Comparison of ENCODE assay signal across 8 cellular contexts in genomic region chr20:56467969-56468316, GRCh38. TPM values are rescaled to one million over a fixed set of nuclear protein-coding genes. Genes with fewer than 3 reads are reported as not detected.
DNase-seq lines count a peak whose midpoint lies in the region; ATAC-seq and TF ChIP-seq lines count a peak whose summit lies in the region.

No MANE protein-coding gene starts in this region.

- H3K9me3 ChIP-seq in HCT116 (ENCODE audit: control insufficient read depth in 1 of 2, insufficient read depth in 1 of 2, low read depth in 1 of 2, low read length in 2 of 2) (no peaks in the 10 kb centered on the region), T-helper 17 cell (ENCODE audit: control insufficient read depth, low read length, poor library complexity, severe bottlenecking) (no peaks in the 10 kb centered on the region), hepatocyte (ENCODE audit: low read depth) (no peaks in the 10 kb centered on the region)

- no peak for TF ChIP-seq RAD21 in HCT116 (IDR thresholded peaks at IDR 0.05; ENCODE audit: low read depth)

- peaks cover 30% of the 10 kb centered on the region for H3K4me1 Mint-ChIP-seq in T-helper 17 cell

- peaks cover 40% of the 10 kb centered on the region for H3K79me2 ChIP-seq in HCT116 (ENCODE audit: insufficient read depth, low read length)
- H3K79me2 ChIP-seq in hepatocyte, result peaks cover 28% of the 10 kb centered on the region

- H3K27ac ChIP-seq in HCT116 (ENCODE audit: low read depth, low read length) (no peak overlapping the region; the same call in 1 of the 2 replicates), hepatocyte (peak overlapping the region; percentile 78)

- 10% methylated on average over 7 of the region's 7 CpGs for WGBS in hepatocyte (ENCODE audit: low lambda C conversion rate, missing lambda C conversion rate)

- H2AFZ ChIP-seq in HCT116 (ENCODE audit: low read depth, low read length, poor library complexity, severe bottlenecking), result peak overlapping the region; percentile 53
- H2AFZ ChIP-seq in hepatocyte, result peak overlapping the region; percentile 94

- TF ChIP-seq CTCF in HCT116 (IDR thresholded peaks at IDR 0.05 in 2 of 3, conservative IDR thresholded peaks at IDR 0.05 in 1 of 3; ENCODE audit: borderline replicate concordance in 1 of 3, insufficient read depth in 1 of 3, low read depth in 2 of 3, low read length in 2 of 3) (no peak), hepatocyte (IDR thresholded peaks at IDR 0.05; ENCODE audit: poor library complexity) (no peak)

- no peaks in the 10 kb centered on the region for H3K9me2 ChIP-seq in HCT116 (ENCODE audit: insufficient read depth)
- no peaks in the 10 kb centered on the region for H3K9me2 ChIP-seq in hepatocyte (replicated peaks; ENCODE audit: insufficient read depth)

- H3K4me2 ChIP-seq in HCT116 (ENCODE audit: low read length) (peak overlapping the region; percentile 79), hepatocyte (peak overlapping the region; percentile 88)

- no peaks in the 10 kb centered on the region for H3K27me3 Mint-ChIP-seq in T-helper 17 cell

- POLR2A ChIA-PET in HCT116 (lab: Charles Lee), result no interaction called here

- intact Hi-C loops in HCT116 (cut with micrococcal nuclease), result loop anchor here (5.0 kb wide), 1 partner anchor 76 kb away; the partner anchor contains the start of genes AURKA and CSTF1

- BruUV-seq in HCT116 (replicated peaks; lab: Mats Ljungman, UMichigan), result TSS peak; percentile 42

- CTCF ChIA-PET in HCT116 (lab: Charles Lee), result no interaction called here

- TF ChIP-seq POLR2A in HCT116 (IDR thresholded peaks at IDR 0.05; ENCODE audit: borderline replicate concordance, extremely low read depth, insufficient read depth, insufficient read length) (no peak), GM18505 (IDR thresholded peaks at IDR 0.05; ENCODE audit: borderline replicate concordance, extremely low read depth, insufficient read depth, insufficient read length) (no peak)

- H4K20me1 ChIP-seq in HCT116 (ENCODE audit: insufficient read depth), result no peaks in the 10 kb centered on the region
- no peaks in the 10 kb centered on the region for H4K20me1 ChIP-seq in hepatocyte (ENCODE audit: insufficient read depth, poor library complexity, severe bottlenecking)

- H3K27ac Mint-ChIP-seq in T-helper 17 cell, result peak overlapping the region; percentile 99

- peak overlapping the region; percentile 85 to 99 for H3K4me3 ChIP-seq in HCT116 (replicated peaks in 1 of 2; ENCODE audit: low read depth in 1 of 2, low read length in 2 of 2)
- H3K4me3 ChIP-seq in hepatocyte, result peak overlapping the region; percentile 32

- H3K4me3 Mint-ChIP-seq in T-helper 17 cell, result peak overlapping the region; percentile 99

- H3K36me3 ChIP-seq in HCT116 (ENCODE audit: control insufficient read depth in 1 of 2, insufficient read depth in 2 of 2, low read length in 2 of 2) (peaks cover 0 to 2% of the 10 kb centered on the region in 2 experiments; a peak in 1 of 4 replicates), hepatocyte (replicated peaks; ENCODE audit: insufficient read depth, low read depth) (no peaks in the 10 kb centered on the region)

- peaks cover 7% of the 10 kb centered on the region for H3K36me3 Mint-ChIP-seq in T-helper 17 cell (ENCODE audit: low read depth)

- peak overlapping the region; percentile 83 for H3K9ac ChIP-seq in HCT116 (ENCODE audit: low read length)

- no peaks in the 10 kb centered on the region for H3K27me3 ChIP-seq in HCT116 (ENCODE audit: insufficient read depth, low read length)
- H3K27me3 ChIP-seq in hepatocyte, result no peaks in the 10 kb centered on the region

- DNase-seq in HCT116 (ENCODE audit: low read depth, low spot score) (no peak), T-helper 17 cell (no peak), hepatocyte (ENCODE audit: low spot score) (no peak), retina (no peak), DMS53 (lab: John Stamatoyannopoulos, UW) (no peak), hippocampal formation (lab: John Stamatoyannopoulos, UW) (no peak)
- DNase-seq in stimulated activated naive CD8-positive, alpha-beta T cell treated with anti-CD3 and anti-CD28 coated beads, Interleukin-15, Interleukin-2, amounts not matched to agents 100 U/mL and 50 U/mL, for 24 hours, result no peak

- H3K4me1 ChIP-seq in HCT116 (ENCODE audit: control insufficient read depth in 1 of 2, insufficient read depth in 2 of 2, low read length in 2 of 2) (peaks cover 15 to 22% of the 10 kb centered on the region in 2 experiments; a peak in 3 of 4 replicates), hepatocyte (ENCODE audit: insufficient read depth) (peaks cover 9% of the 10 kb centered on the region)

- RAD21 ChIA-PET in HCT116 (lab: Charles Lee; ENCODE audit: low non-redundant PET in 1 of 2, low total read pairs in 2 of 2, uncharacterized antibody in 2 of 2, unreplicated experiment in 2 of 2), result no interaction called here

- peak; percentile 3; the same call in 1 of the 2 replicates for ATAC-seq in HCT116
- ATAC-seq in T-helper 17 cell, result peak; percentile 1
- ATAC-seq in stimulated activated naive CD8-positive, alpha-beta T cell treated with anti-CD3 and anti-CD28 coated beads, Interleukin-15, Interleukin-2, amounts not matched to agents 100 U/mL and 50 U/mL, for 24 hours, result peak; percentile 3
- ATAC-seq in GM18505 (IDR thresholded peaks at IDR 0.05; ENCODE audit: unreplicated experiment), result no peak

TF ChIP-seq in HCT116, 20 proteins besides CTCF, POLR2A, EP300 and RAD21 (continues in another document):
- TF ChIP-seq TCF7L2 (IDR thresholded peaks at IDR 0.05; ENCODE audit: borderline replicate concordance, extremely low read depth, insufficient read depth, insufficient read length) (no peak), POLR2AphosphoS5 (IDR thresholded peaks at IDR 0.05; ENCODE audit: low read depth, low read length) (no peak), EZH2 (IDR thresholded peaks at IDR 0.05) (no peak), REST (IDR thresholded peaks at IDR 0.05; ENCODE audit: low read depth) (no peak), EGR1 (IDR thresholded peaks at IDR 0.05; ENCODE audit: low read depth) (no peak), CEBPB (IDR thresholded peaks at IDR 0.05; ENCODE audit: low read depth) (no peak), JUND (IDR thresholded peaks at IDR 0.05) (no peak), ELF1 (IDR thresholded peaks at IDR 0.05; ENCODE audit: borderline replicate concordance, low read depth) (no peak), MAX (IDR thresholded peaks at IDR 0.05) (no peak), CBX3 (IDR thresholded peaks at IDR 0.05; ENCODE audit: low read depth) (no peak), EZH2phosphoT487 (IDR thresholded peaks at IDR 0.05; ENCODE audit: borderline replicate concordance) (no peak), ZFX (IDR thresholded peaks at IDR 0.05) (no peak), SRF (IDR thresholded peaks at IDR 0.05; ENCODE audit: low read depth) (no peak), SP1 (IDR thresholded peaks at IDR 0.05; ENCODE audit: low read depth) (no peak), ZNF274 (IDR thresholded peaks at IDR 0.05; ENCODE audit: low read depth, low read length) (no peak), YY1 (IDR thresholded peaks at IDR 0.05; ENCODE audit: extremely low read depth, insufficient replicate concordance, low read depth, low read length) (no peak)
- TF ChIP-seq, protein P1, sequence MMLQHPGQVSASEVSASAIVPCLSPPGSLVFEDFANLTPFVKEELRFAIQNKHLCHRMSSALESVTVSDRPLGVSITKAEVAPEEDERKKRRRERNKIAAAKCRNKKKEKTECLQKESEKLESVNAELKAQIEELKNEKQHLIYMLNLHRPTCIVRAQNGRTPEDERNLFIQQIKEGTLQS (IDR thresholded peaks at IDR 0.05), result no peak

RNA-seq across cellular contexts. Expression of gene RTF2, which starts 0.5 kb away (rescaled TPM):
- total RNA-seq in HCT116 (2021; ENCODE audit: unreplicated experiment) (73.8 TPM), T-helper 17 cell (10 to 100 TPM; 62.3 to 62.6 TPM), hepatocyte (50.5 and 59.2 TPM in 2 replicates)
- 51.5 and 54.3 TPM in 2 replicates for polyA plus RNA-seq in HCT116 (2012)
- polyA plus RNA-seq in hepatocyte, result 95.3 and 99.8 TPM in 2 replicates

RNA-seq across cellular contexts. Expression of gene CASS4, which starts 55.9 kb away (rescaled TPM):
- 0.17 TPM for total RNA-seq in HCT116 (2021; ENCODE audit: unreplicated experiment)
- polyA plus RNA-seq in HCT116 (2012), result 0.01 and 0.05 TPM in 2 replicates
- total RNA-seq in T-helper 17 cell, result 10 to 100 TPM in 1 of 2 donors, 1 to 10 TPM in 1; 7.1 to 18.6 TPM
- total RNA-seq in hepatocyte, result 0.13 TPM in 1 of 2 replicates, not detected in the other
- polyA plus RNA-seq in hepatocyte, result 0.50 TPM in 1 of 2 replicates, not detected in the other

RNA-seq across cellular contexts. Expression of gene FAM209A, which starts 56.6 kb away (rescaled TPM):
- total RNA-seq in HCT116 (2021; ENCODE audit: unreplicated experiment) (0.34 TPM), T-helper 17 cell (1 to 10 TPM; 3.8 to 6.7 TPM), hepatocyte (0.40 TPM in 1 of 2 replicates, not detected in the other)
- polyA plus RNA-seq in HCT116 (2012), result 0.29 and 0.34 TPM in 2 replicates
- polyA plus RNA-seq in hepatocyte, result 0.89 TPM in 1 of 2 replicates, not detected in the other
